ENCODE assay signal across 31 cellular contexts in the genomic region with DNA sequence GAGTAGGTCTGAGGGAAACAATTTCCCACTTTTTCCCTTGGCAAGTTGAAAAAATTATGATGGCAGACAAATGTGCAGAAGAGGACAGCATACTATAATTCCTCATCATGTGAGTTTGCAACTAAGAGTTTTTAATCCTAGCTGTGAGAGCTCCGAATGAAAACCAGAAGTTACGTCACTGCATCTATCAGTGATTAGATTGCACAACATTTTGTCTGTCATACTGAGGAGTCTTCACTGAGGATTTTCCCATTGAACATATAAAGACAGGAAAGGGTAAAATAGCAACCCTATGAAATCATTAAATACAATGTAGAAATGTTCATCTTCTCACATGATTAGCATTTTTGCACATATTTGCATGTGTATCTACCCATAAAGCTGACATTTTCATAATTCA. TPM values are rescaled to one million over a fixed set of nuclear protein-coding genes. Genes with fewer than 3 reads are reported as not detected.
"Had no signal": no experiment of that assay in that cellular context is flagged by ENCODE, and none has a peak within 500 bp of the region (broad histone marks: within the 10 kb centered on the region; RNA-seq: fewer than 3 reads in every experiment).

No MANE protein-coding gene starts in this region.

- DNase-seq: activated CD4-positive, alpha-beta memory T cell treated with anti-CD3 and anti-CD28 coated beads, Interleukin-2, amount 10 ng/mL, durations not matched to agents 7 days and 5 days; activated CD4-positive, alpha-beta T cell treated with anti-CD3 and anti-CD28 coated beads for 1 hour; activated CD4-positive, alpha-beta T cell treated with anti-CD3 and anti-CD28 coated beads for 4 hours; activated CD4-positive, alpha-beta T cell treated with anti-CD3 and anti-CD28 coated beads, Interleukin-2, amount 10 ng/mL, durations not matched to agents 7 days and 5 days; activated CD4-positive, alpha-beta T cell treated with anti-CD3 and anti-CD28 coated beads, Interleukin-2, amount 50 U/mL, for 4 hours; activated CD8-positive, alpha-beta memory T cell treated with anti-CD3 and anti-CD28 coated beads, Interleukin-2, amount 50 U/mL, for 48 hours; activated gamma-delta T cell; activated naive CD4-positive, alpha-beta T cell; activated naive CD4-positive, alpha-beta T cell treated with anti-CD3 and anti-CD28 coated beads, Interleukin-2, amount 10 ng/mL, durations not matched to agents 7 days and 5 days; activated naive CD8-positive, alpha-beta T cell treated with anti-CD3 and anti-CD28 coated beads, Interleukin-2, amount 10 ng/mL, durations not matched to agents 7 days and 5 days; activated T-cell treated with anti-CD3 and anti-CD28 coated beads for 4 hours; activated T-cell treated with anti-CD3 and anti-CD28 coated beads, Interleukin-2, amount 50 U/mL, for 24 hours; activated T-cell treated with anti-CD3 and anti-CD28 coated beads, Interleukin-2, amount 50 U/mL, for 72 hours; amniotic stem cell; anterior cingulate cortex; brain microvascular endothelial cell; dorsolateral prefrontal cortex; effector memory CD4-positive, alpha-beta T cell; endodermal cell; foreskin fibroblast; head of caudate nucleus; hypothalamus had no signal

- H3K36me3 ChIP-seq: brain microvascular endothelial cell had no signal

- H3K27me3 ChIP-seq: brain microvascular endothelial cell, dorsolateral prefrontal cortex had no signal

- H3K27ac ChIP-seq: brain microvascular endothelial cell, coronary artery, dorsolateral prefrontal cortex, VCaP had no signal

- ATAC-seq: activated naive CD4-positive, alpha-beta T cell treated with anti-CD3 and anti-CD28 coated beads, Interleukin-2, amount 50 U/mL, for 72 hours; activated T-cell treated with anti-CD3 and anti-CD28 coated beads, Interleukin-2, amount 50 U/mL, for 72 hours; esophagus mucosa; WTC11 had no signal

- FAIRE-seq: astrocyte, bronchial epithelial cell, frontal cortex, TTC549 had no signal

- H3K4me3 ChIP-seq: coronary artery, dorsolateral prefrontal cortex had no signal

RNA-seq across cellular contexts. Expression of a gene that starts 45.8 kb away (rescaled TPM):
- total RNA-seq: endodermal cell had no signal
